ENCODE assay signal across 30 cellular contexts in the genomic region with DNA sequence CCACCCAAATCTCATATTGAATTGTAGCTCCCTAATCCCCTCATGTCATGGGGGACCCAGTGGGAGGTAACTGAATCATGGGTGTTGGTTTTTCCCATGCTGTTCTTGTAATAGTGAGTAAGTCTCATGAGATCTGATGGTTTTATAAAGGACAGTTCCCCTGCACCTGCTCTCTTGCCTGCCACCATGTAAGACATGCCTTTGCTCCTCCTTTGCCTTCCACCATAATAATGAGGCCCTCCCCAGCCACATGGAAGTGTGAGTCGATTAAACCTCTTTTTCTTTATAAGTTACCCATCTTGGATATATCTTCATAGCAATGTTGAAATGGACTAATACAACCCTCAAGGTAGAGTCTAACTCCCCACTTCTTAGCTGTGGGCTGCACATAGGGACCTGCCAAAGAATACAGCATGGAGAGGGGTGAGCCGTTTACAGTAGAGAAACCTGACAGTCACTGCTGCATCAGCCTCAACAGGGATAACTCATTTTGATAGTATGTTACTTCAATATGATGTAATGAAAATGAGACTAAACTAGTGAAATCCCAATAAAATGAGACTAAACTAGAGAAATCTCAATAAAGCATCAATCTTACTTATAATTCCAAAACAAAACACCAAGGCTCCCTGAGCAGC.
"Had no signal": no experiment of that assay in that cellular context is flagged by ENCODE, and none has a peak within 500 bp of the region (broad histone marks: within the 10 kb centered on the region; RNA-seq: fewer than 3 reads in every experiment).

No MANE protein-coding gene starts in this region.

- ATAC-seq: activated CD8-positive, alpha-beta T cell treated with anti-CD3 and anti-CD28 coated beads for 36 hours; esophagus mucosa; heart left ventricle; T-helper 17 cell had no signal

- H3K4me3 Mint-ChIP-seq: activated B cell treated with CpG ODN at 0.5 μM for 24 hours; activated CD4-positive, alpha-beta T cell treated with anti-CD3 and anti-CD28 coated beads, Interleukin-2, amount 10 ng/mL, durations not matched to agents 24 days and 14 days; activated CD8-positive, alpha-beta T cell treated with anti-CD3 and anti-CD28 coated beads for 36 hours; activated naive CD4-positive, alpha-beta T cell treated with anti-CD3 and anti-CD28 coated beads, Interleukin-2, amount 10 ng/mL, durations not matched to agents 7 days and 5 days; activated naive CD8-positive, alpha-beta T cell; central memory CD8-positive, alpha-beta T cell; dendritic cell treated with granulocyte-macrophage colony-stimulating factor and Interleukin-4, amounts not matched to agents 40 ng/mL and 50 ng/mL, for 4 days; endodermal cell; T-helper 17 cell; T-helper 2 cell treated with Interferon-gamma antibody and Interleukin-4, amounts not matched to agents 5 μg/mL and 100 μg/mL, for 36 hours had no signal

- H3K27ac Mint-ChIP-seq: activated B cell treated with CpG ODN at 0.5 μM for 24 hours; activated CD4-positive, alpha-beta T cell treated with anti-CD3 and anti-CD28 coated beads, Interleukin-2, amount 10 ng/mL, durations not matched to agents 24 days and 14 days; activated CD8-positive, alpha-beta T cell treated with anti-CD3 and anti-CD28 coated beads for 36 hours; activated naive CD4-positive, alpha-beta T cell treated with anti-CD3 and anti-CD28 coated beads, Interleukin-2, amount 10 ng/mL, durations not matched to agents 7 days and 5 days; activated naive CD8-positive, alpha-beta T cell; activated T-helper 2 cell treated with anti-CD3 and anti-CD28 coated beads, Interferon-gamma antibody, Interleukin-2, Interleukin-4, amounts not matched to agents 10 μg/mL and 5 μg/mL and 100 μg/mL, durations not matched to agents 14 hours and 24 hours and 36 hours; dendritic cell treated with granulocyte-macrophage colony-stimulating factor and Interleukin-4, amounts not matched to agents 40 ng/mL and 50 ng/mL, for 4 days; endodermal cell; T-helper 17 cell had no signal

- H3K4me3 ChIP-seq: coronary artery, dorsolateral prefrontal cortex, heart left ventricle had no signal

- H3K27me3 Mint-ChIP-seq: activated B cell treated with CpG ODN at 0.5 μM for 24 hours; activated CD4-positive, alpha-beta T cell treated with anti-CD3 and anti-CD28 coated beads, Interleukin-2, amount 10 ng/mL, durations not matched to agents 24 days and 14 days; activated CD8-positive, alpha-beta T cell treated with anti-CD3 and anti-CD28 coated beads for 36 hours; activated naive CD4-positive, alpha-beta T cell treated with anti-CD3 and anti-CD28 coated beads, Interleukin-2, amount 10 ng/mL, durations not matched to agents 7 days and 5 days; activated naive CD8-positive, alpha-beta T cell; central memory CD8-positive, alpha-beta T cell; dendritic cell treated with granulocyte-macrophage colony-stimulating factor and Interleukin-4, amounts not matched to agents 40 ng/mL and 50 ng/mL, for 4 days; T-helper 17 cell had no signal

- H3K27me3 ChIP-seq: brain microvascular endothelial cell, dorsolateral prefrontal cortex, heart left ventricle had no signal

- DNase-seq: activated B cell treated with CpG ODN at 0.5 μM for 24 hours; activated CD4-positive, alpha-beta T cell treated with anti-CD3 and anti-CD28 coated beads, Interleukin-2, amount 10 ng/mL, durations not matched to agents 24 days and 14 days; activated CD8-positive, alpha-beta memory T cell treated with anti-CD3 and anti-CD28 coated beads for 24 hours; activated CD8-positive, alpha-beta T cell treated with anti-CD3 and anti-CD28 coated beads for 36 hours; activated effector memory CD4-positive, alpha-beta T cell treated with anti-CD3 and anti-CD28 coated beads, Interleukin-2, amount 50 U/mL, for 16 hours; activated naive CD4-positive, alpha-beta T cell treated with anti-CD3 and anti-CD28 coated beads, Interleukin-2, amount 10 ng/mL, durations not matched to agents 7 days and 5 days; amniotic stem cell; anterior cingulate cortex; brain microvascular endothelial cell; dorsolateral prefrontal cortex; effector memory CD4-positive, alpha-beta T cell; endodermal cell; foreskin fibroblast; glutamatergic neuron; heart left ventricle; hypothalamus; T-helper 1 cell; T-helper 17 cell; T1000; WERI-Rb-1 had no signal

- H3K36me3 ChIP-seq: brain microvascular endothelial cell, heart left ventricle, WERI-Rb-1 had no signal

- FAIRE-seq: astrocyte, bronchial epithelial cell, frontal cortex had no signal

- H3K9me3 Mint-ChIP-seq: activated B cell treated with CpG ODN at 0.5 μM for 24 hours; central memory CD8-positive, alpha-beta T cell had no signal

- H3K27ac ChIP-seq: brain microvascular endothelial cell, coronary artery, heart left ventricle, WERI-Rb-1 had no signal
